In genomic region chr2:186595219-186595618, GRCh38 we compare ENCODE assay signal across 14 cellular contexts. TPM values are rescaled to one million over a fixed set of nuclear protein-coding genes. Genes with fewer than 3 reads are reported as not detected.
A peak's percentile ranks its signal among the peaks of the same experiment; 100 is the strongest.
DNase-seq lines count a peak whose midpoint lies in the region; ATAC-seq, FAIRE-seq and TF ChIP-seq lines count a peak whose summit lies in the region.
"Had no signal": no experiment of that assay in that cellular context is flagged by ENCODE, and none has a peak within 500 bp of the region (broad histone marks: within the 10 kb centered on the region; RNA-seq: fewer than 3 reads in every experiment).

No MANE protein-coding gene starts in this region.

- H3K4me3 ChIP-seq in fibroblast of the aortic adventitia (ENCODE audit: low read depth, low read length) (no peak overlapping the region), parathyroid adenoma (ENCODE audit: low read depth, low read length) (peak overlapping the region; percentile 20), WERI-Rb-1 (ENCODE audit: low read depth, low read length) (no peak overlapping the region)

- H3K4me3 Mint-ChIP-seq in T-cell: no peak overlapping the region
- no peak overlapping the region for H3K4me3 Mint-ChIP-seq in immature natural killer cell
- H3K4me3 Mint-ChIP-seq: CD4-positive, alpha-beta T cell; natural killer cell; stimulated activated memory B cell treated with anti-CD40 and anti-IgM and Interleukin-4, amounts not matched to agents 10 μg/mL and 1 μg/mL and 100 μg/mL, for 72 hours had no signal

- no peak for ATAC-seq in T-cell (replicated peaks in 1 of 4)
- ATAC-seq: natural killer cell; stimulated activated memory B cell treated with anti-CD40 and anti-IgM and Interleukin-4, amounts not matched to agents 10 μg/mL and 1 μg/mL and 100 μg/mL, for 72 hours had no signal

- H3K27me3 Mint-ChIP-seq in T-cell (no peaks in the 10 kb centered on the region), immature natural killer cell (ENCODE audit: low read depth in 3 of 3) (peaks cover 0 to 7% (median 2%) of the 10 kb centered on the region in 3 donors)
- H3K27me3 Mint-ChIP-seq: CD4-positive, alpha-beta T cell; stimulated activated memory B cell treated with anti-CD40 and anti-IgM and Interleukin-4, amounts not matched to agents 10 μg/mL and 1 μg/mL and 100 μg/mL, for 72 hours had no signal

- H3K27ac Mint-ChIP-seq in T-cell (peak overlapping the region in 1 of 2 donors; percentile 9), immature natural killer cell (peak overlapping the region in 2 of 6 donors; percentile 13 to 21)
- H3K27ac Mint-ChIP-seq: CD4-positive, alpha-beta T cell; stimulated activated memory B cell treated with anti-CD40 and anti-IgM and Interleukin-4, amounts not matched to agents 10 μg/mL and 1 μg/mL and 100 μg/mL, for 72 hours had no signal

- H3K79me2 ChIP-seq in parathyroid adenoma: peaks cover 23% of the 10 kb centered on the region

- TF ChIP-seq CTCF in fibroblast of the aortic adventitia (IDR thresholded peaks at IDR 0.05; ENCODE audit: insufficient read depth, low read length) (no peak), parathyroid adenoma (IDR thresholded peaks at IDR 0.05) (no peak), WERI-Rb-1 (IDR thresholded peaks at IDR 0.05; ENCODE audit: low read depth, low read length) (no peak)

- peaks cover 3% of the 10 kb centered on the region for H3K4me1 ChIP-seq in parathyroid adenoma

- H3K4me1 Mint-ChIP-seq in T-cell (peaks cover 12 to 34% (median 34%) of the 10 kb centered on the region in 3 donors), immature natural killer cell (peaks cover 25 to 32% of the 10 kb centered on the region in 2 donors)

- POLR2A ChIA-PET in T-cell (lab: Charles Lee): no interaction called here

- H3K9me3 ChIP-seq in parathyroid adenoma (ENCODE audit: control insufficient read depth, low read length): no peaks in the 10 kb centered on the region
- no peaks in the 10 kb centered on the region for H3K9me3 ChIP-seq in WERI-Rb-1 (ENCODE audit: severe bottlenecking)

- TF ChIP-seq POLR2A in H54 (IDR thresholded peaks at IDR 0.05; ENCODE audit: low read depth, low read length): no peak

- H3K4me2 ChIP-seq in parathyroid adenoma (ENCODE audit: low read length): peak overlapping the region; percentile 43

- H3K9ac ChIP-seq in parathyroid adenoma: no peak overlapping the region

- H3K36me3 Mint-ChIP-seq in T-cell: peaks cover 3% of the 10 kb centered on the region
- peaks cover 0 to 6% (median 5%) of the 10 kb centered on the region in 3 donors for H3K36me3 Mint-ChIP-seq in immature natural killer cell
- H3K36me3 Mint-ChIP-seq: natural killer cell; stimulated activated memory B cell treated with anti-CD40 and anti-IgM and Interleukin-4, amounts not matched to agents 10 μg/mL and 1 μg/mL and 100 μg/mL, for 72 hours had no signal

- no peak overlapping the region for H2AFZ ChIP-seq in parathyroid adenoma

- no peaks in the 10 kb centered on the region for H3K36me3 ChIP-seq in parathyroid adenoma (ENCODE audit: control insufficient read depth, insufficient read depth, low read length)
- H3K36me3 ChIP-seq in WERI-Rb-1: peaks cover under 1% of the 10 kb centered on the region; the same call in 1 of the 2 replicates

- FAIRE-seq in H54 (lab: Jason Lieb, UNC): peak; percentile 78
- FAIRE-seq: RCC 7860 had no signal

- no peaks in the 10 kb centered on the region for H3K27me3 ChIP-seq in parathyroid adenoma (ENCODE audit: control insufficient read depth, insufficient read depth, low read length)
- H3K27me3 ChIP-seq in WERI-Rb-1 (ENCODE audit: insufficient read depth, low read depth, severe bottlenecking): no peaks in the 10 kb centered on the region

- H3K9me3 Mint-ChIP-seq in T-cell: no peaks in the 10 kb centered on the region
- no peaks in the 10 kb centered on the region for H3K9me3 Mint-ChIP-seq in immature natural killer cell
- H3K9me3 Mint-ChIP-seq: CD4-positive, alpha-beta T cell; natural killer cell; stimulated activated memory B cell treated with anti-CD40 and anti-IgM and Interleukin-4, amounts not matched to agents 10 μg/mL and 1 μg/mL and 100 μg/mL, for 72 hours had no signal

- CTCF ChIA-PET in T-cell (lab: Charles Lee): no interaction called here

- H3K27ac ChIP-seq in parathyroid adenoma: no peak overlapping the region
- no peak overlapping the region for H3K27ac ChIP-seq in WERI-Rb-1

- DNase-seq in H54 (ENCODE audit: insufficient read length, low spot score): no peak
- peak; percentile 88 for DNase-seq in SHP77 treated with DMSO at 0.1 percent for 48 hours (lab: John Stamatoyannopoulos, UW)
- peak; percentile 66 for DNase-seq in fibroblast of the aortic adventitia (ENCODE audit: low read depth)
- DNase-seq in T-cell: no peak
- no peak for DNase-seq in immature natural killer cell
- DNase-seq in WERI-Rb-1: no peak
- DNase-seq in NCI-H1048 (lab: John Stamatoyannopoulos, UW): no peak
- DNase-seq: activated CD4-positive, CD25-positive, alpha-beta regulatory T cell; activated gamma-delta T cell treated with Interleukin-2 at 50 U/mL for 16 hours; CD4-positive, alpha-beta T cell; natural killer cell had no signal

RNA-seq across cellular contexts. Expression of gene ITGAV, which starts 5.4 kb away (rescaled TPM):
- total RNA-seq in fibroblast of the aortic adventitia (ENCODE audit: low replicate concordance) (174 and 193 TPM in 2 replicates), T-cell (1 to 10 TPM; 5.8 to 9.5 (median 5.9) TPM)
- polyA plus RNA-seq in immature natural killer cell: 1 to 10 TPM; 1.3 to 4.0 (median 3.3) TPM

Comparison
In these comparisons a context has a peak if more than half of its experiments do, and no peak if none do; other contexts are left out.
1. DNase-seq: peak in SHP77 treated with DMSO at 0.1 percent for 48 hours (single experiment) and fibroblast of the aortic adventitia (single experiment); none in H54 (single experiment), T-cell (0 of 34), immature natural killer cell (0 of 3), WERI-Rb-1 (single experiment) and NCI-H1048 (single experiment).
2. RNA of gene ITGAV, which starts 5.4 kb away (total RNA-seq): 174 to 193 TPM in fibroblast of the aortic adventitia; 5.8 to 9.5 TPM in T-cell; every median in the first group is over 10 times any median in the second.